13 cellular contexts compared by ENCODE assay signal in the genomic region with DNA sequence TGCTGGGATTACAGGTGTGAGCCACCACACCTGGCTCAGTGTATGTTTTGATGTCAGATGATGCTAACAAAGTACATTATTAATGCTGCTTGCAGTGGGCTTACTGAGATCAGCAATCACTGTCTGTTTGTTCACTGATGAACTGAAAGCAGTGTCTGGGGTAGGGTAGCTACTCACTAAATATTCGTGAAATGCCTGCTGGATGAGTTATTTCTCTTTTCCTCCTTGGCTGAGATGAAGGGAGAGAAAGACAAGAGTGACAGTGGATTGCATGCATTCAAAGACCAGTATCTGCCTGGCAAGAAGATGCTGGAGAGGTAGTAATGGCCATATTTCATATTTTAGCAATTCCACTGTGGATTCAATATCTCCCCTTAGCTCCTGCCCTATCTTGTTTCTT. TPM values are rescaled to one million over a fixed set of nuclear protein-coding genes. Genes with fewer than 3 reads are reported as not detected.
DNase-seq lines count a peak whose midpoint lies in the region; ATAC-seq and TF ChIP-seq lines count a peak whose summit lies in the region.
"Had no signal": no experiment of that assay in that cellular context is flagged by ENCODE, and none has a peak within 500 bp of the region (broad histone marks: within the 10 kb centered on the region; RNA-seq: fewer than 3 reads in every experiment).

No MANE protein-coding gene starts in this region.

- H3K27ac ChIP-seq in MM.1S (ENCODE audit: low read length) (peak overlapping the region; percentile 95), brain microvascular endothelial cell (no peak overlapping the region)
- H3K27ac ChIP-seq: tibial nerve had no signal

- peak overlapping the region; percentile 26; the same call in 1 of the 2 replicates for H3K9ac ChIP-seq in MM.1S (ENCODE audit: low read length)

- H2AFZ ChIP-seq in MM.1S (ENCODE audit: low read length): no peak overlapping the region

- H4K20me1 ChIP-seq in MM.1S (ENCODE audit: insufficient read depth, low read length): no peaks in the 10 kb centered on the region

- peak overlapping the region; percentile 78 for H3K27ac Mint-ChIP-seq in activated CD4-positive, alpha-beta T cell treated with anti-CD3 and anti-CD28 coated beads for 36 hours
- peak overlapping the region; percentile 98 for H3K27ac Mint-ChIP-seq in stimulated activated memory B cell treated with anti-CD40 and anti-IgM and Interleukin-4, amounts not matched to agents 10 μg/mL and 1 μg/mL and 100 μg/mL, for 72 hours
- H3K27ac Mint-ChIP-seq in T-helper 17 cell: no peak overlapping the region
- H3K27ac Mint-ChIP-seq: effector memory CD8-positive, alpha-beta T cell had no signal

- no peaks in the 10 kb centered on the region for H3K27me3 Mint-ChIP-seq in activated CD4-positive, alpha-beta T cell treated with anti-CD3 and anti-CD28 coated beads for 36 hours
- no peaks in the 10 kb centered on the region for H3K27me3 Mint-ChIP-seq in stimulated activated memory B cell treated with anti-CD40 and anti-IgM and Interleukin-4, amounts not matched to agents 10 μg/mL and 1 μg/mL and 100 μg/mL, for 72 hours
- H3K27me3 Mint-ChIP-seq in T-helper 17 cell: no peaks in the 10 kb centered on the region
- H3K27me3 Mint-ChIP-seq: effector memory CD8-positive, alpha-beta T cell had no signal

- no peaks in the 10 kb centered on the region for H3K79me2 ChIP-seq in MM.1S (ENCODE audit: low read length)

- H3K36me3 Mint-ChIP-seq in activated CD4-positive, alpha-beta T cell treated with anti-CD3 and anti-CD28 coated beads for 36 hours (ENCODE audit: low read depth): peaks cover 3% of the 10 kb centered on the region
- peaks cover 6% of the 10 kb centered on the region for H3K36me3 Mint-ChIP-seq in stimulated activated memory B cell treated with anti-CD40 and anti-IgM and Interleukin-4, amounts not matched to agents 10 μg/mL and 1 μg/mL and 100 μg/mL, for 72 hours
- no peaks in the 10 kb centered on the region for H3K36me3 Mint-ChIP-seq in T-helper 17 cell (ENCODE audit: low read depth)

- H3K9me3 ChIP-seq in MM.1S (replicated peaks; ENCODE audit: insufficient read depth, low read length) (no peaks in the 10 kb centered on the region), T-helper 17 cell (ENCODE audit: control insufficient read depth, low read length, poor library complexity, severe bottlenecking) (no peaks in the 10 kb centered on the region)
- H3K9me3 ChIP-seq: tibial nerve had no signal

- ATAC-seq in activated CD4-positive, alpha-beta T cell treated with anti-CD3 and anti-CD28 coated beads for 36 hours: peak; percentile 71
- ATAC-seq in GM21576 (IDR thresholded peaks at IDR 0.05; ENCODE audit: unreplicated experiment) (peak; percentile 19), T-helper 17 cell (no peak)
- peak; percentile 62 for ATAC-seq in stimulated activated memory B cell treated with anti-CD40 and anti-IgM and Interleukin-4, amounts not matched to agents 10 μg/mL and 1 μg/mL and 100 μg/mL, for 72 hours
- ATAC-seq: effector memory CD8-positive, alpha-beta T cell had no signal

- intact Hi-C loops in activated CD4-positive, alpha-beta T cell treated with anti-CD3 and anti-CD28 coated beads for 36 hours (cut with DNase I, micrococcal nuclease): no loop called here

- peaks cover 29% of the 10 kb centered on the region for H3K4me1 ChIP-seq in MM.1S (ENCODE audit: low read length)

- no peaks in the 10 kb centered on the region for H3K27me3 ChIP-seq in MM.1S (replicated peaks; ENCODE audit: insufficient read depth, low read length)
- H3K27me3 ChIP-seq in brain microvascular endothelial cell (replicated peaks): no peaks in the 10 kb centered on the region
- H3K27me3 ChIP-seq: tibial nerve had no signal

- no peak for DNase-seq in activated CD4-positive, alpha-beta T cell treated with anti-CD3 and anti-CD28 coated beads for 36 hours
- DNase-seq in activated CD4-positive, alpha-beta T cell treated with anti-CD3 and anti-CD28 coated beads for 4 hours: no peak
- DNase-seq in MM.1S (no peak), T-helper 17 cell (no peak), brain microvascular endothelial cell (no peak), LoVo (ENCODE audit: low spot score) (no peak)
- DNase-seq: DND-41; effector memory CD8-positive, alpha-beta T cell; kidney; NCI-H2081 treated with DMSO at 0.1 percent for 48 hours had no signal

- peaks cover 9% of the 10 kb centered on the region for H3K9me3 Mint-ChIP-seq in activated CD4-positive, alpha-beta T cell treated with anti-CD3 and anti-CD28 coated beads for 36 hours (ENCODE audit: low read depth)
- H3K9me3 Mint-ChIP-seq in stimulated activated memory B cell treated with anti-CD40 and anti-IgM and Interleukin-4, amounts not matched to agents 10 μg/mL and 1 μg/mL and 100 μg/mL, for 72 hours: peaks cover 8% of the 10 kb centered on the region
- H3K9me3 Mint-ChIP-seq: effector memory CD8-positive, alpha-beta T cell had no signal

- peak overlapping the region; percentile 2 for H3K4me3 Mint-ChIP-seq in activated CD4-positive, alpha-beta T cell treated with anti-CD3 and anti-CD28 coated beads for 36 hours
- H3K4me3 Mint-ChIP-seq in stimulated activated memory B cell treated with anti-CD40 and anti-IgM and Interleukin-4, amounts not matched to agents 10 μg/mL and 1 μg/mL and 100 μg/mL, for 72 hours: peak overlapping the region; percentile 27
- no peak overlapping the region for H3K4me3 Mint-ChIP-seq in T-helper 17 cell
- H3K4me3 Mint-ChIP-seq: effector memory CD8-positive, alpha-beta T cell had no signal

- no peaks in the 10 kb centered on the region for H3K36me3 ChIP-seq in MM.1S (replicated peaks; ENCODE audit: insufficient read depth, low read length)
- H3K36me3 ChIP-seq in brain microvascular endothelial cell (replicated peaks): no peaks in the 10 kb centered on the region
- H3K36me3 ChIP-seq: tibial nerve had no signal

- peaks cover 28% of the 10 kb centered on the region for H3K4me1 Mint-ChIP-seq in activated CD4-positive, alpha-beta T cell treated with anti-CD3 and anti-CD28 coated beads for 36 hours
- peaks cover 74% of the 10 kb centered on the region for H3K4me1 Mint-ChIP-seq in stimulated activated memory B cell treated with anti-CD40 and anti-IgM and Interleukin-4, amounts not matched to agents 10 μg/mL and 1 μg/mL and 100 μg/mL, for 72 hours
- H3K4me1 Mint-ChIP-seq in T-helper 17 cell: peaks cover 3% of the 10 kb centered on the region

- TF ChIP-seq CTCF in MM.1S (IDR thresholded peaks at IDR 0.05; ENCODE audit: low read length) (no peak), brain microvascular endothelial cell (IDR thresholded peaks at IDR 0.05; ENCODE audit: low read depth, low read length, missing control alignments) (no peak)

- in situ Hi-C loops in brain microvascular endothelial cell (cut with HindIII; ENCODE audit: low pct_ligation_motif_present, low sequenced_read_pairs): no loop called here

- no peaks in the 10 kb centered on the region for H3K9me2 ChIP-seq in MM.1S (replicated peaks; ENCODE audit: insufficient read depth, low read length)

- CTCF ChIA-PET in activated CD4-positive, alpha-beta T cell treated with anti-CD3 and anti-CD28 coated beads for 36 hours (lab: Charles Lee): interaction anchor here (0.6 kb wide), 1 partner anchor 144 kb away, joined by 3 read pairs; no protein-coding TSS in a partner anchor

- POLR2A ChIA-PET in activated CD4-positive, alpha-beta T cell treated with anti-CD3 and anti-CD28 coated beads for 36 hours (lab: Charles Lee): no interaction called here

- peak overlapping the region; percentile 30 for H3K4me2 ChIP-seq in MM.1S (ENCODE audit: low read depth, low read length)

- no peak overlapping the region for H3K4me3 ChIP-seq in MM.1S (ENCODE audit: low read length)
- no peak overlapping the region for H3K4me3 ChIP-seq in brain microvascular endothelial cell (ENCODE audit: low read depth, low read length)
- H3K4me3 ChIP-seq: tibial nerve had no signal

- H3F3A ChIP-seq in MM.1S (ENCODE audit: insufficient read depth, low read length): peaks cover 11% of the 10 kb centered on the region; the same call in 1 of the 2 replicates

RNA-seq across cellular contexts. Expression of gene FAM107B, which starts 32.3 kb away (rescaled TPM):
- 100 to 1,000 TPM; 126 to 148 TPM for total RNA-seq in activated CD4-positive, alpha-beta T cell treated with anti-CD3 and anti-CD28 coated beads for 36 hours
- total RNA-seq in T-helper 17 cell: 100 to 1,000 TPM; 258 to 399 TPM
